In genomic region chr5:180824630-180825476, GRCh38 we compare ENCODE assay signal across 14 cellular contexts. TPM values are rescaled to one million over a fixed set of nuclear protein-coding genes. Genes with fewer than 3 reads are reported as not detected.
DNase-seq lines count a peak whose midpoint lies in the region; ATAC-seq, FAIRE-seq and TF ChIP-seq lines count a peak whose summit lies in the region.
"Had no signal": no experiment of that assay in that cellular context is flagged by ENCODE, and none has a peak within 500 bp of the region (broad histone marks: within the 10 kb centered on the region; RNA-seq: fewer than 3 reads in every experiment).

No MANE protein-coding gene starts in this region.

- TF ChIP-seq EP300 in esophagus muscularis mucosa (IDR thresholded peaks at IDR 0.05), result no peak

- H3K4me3 ChIP-seq in left ventricle myocardium inferior (no peak overlapping the region), esophagus muscularis mucosa (no peak overlapping the region), gastrocnemius medialis (no peak overlapping the region), uterus (no peak overlapping the region)
- H3K4me3 ChIP-seq: SJSA1 had no signal

- WGBS in esophagus muscularis mucosa, result 36% methylated on average over 10 of the region's 10 CpGs

- TF ChIP-seq CTCF in left ventricle myocardium inferior (IDR thresholded peaks at IDR 0.05; ENCODE audit: borderline replicate concordance) (no peak), esophagus muscularis mucosa (IDR thresholded peaks at IDR 0.05) (no peak), gastrocnemius medialis (IDR thresholded peaks at IDR 0.05 in 4 of 5, conservative IDR thresholded peaks at IDR 0.05 in 1 of 5) (no peak), uterus (IDR thresholded peaks at IDR 0.05) (no peak)

- H3K9me3 ChIP-seq in left ventricle myocardium inferior (replicated peaks) (peaks cover 18% of the 10 kb centered on the region), esophagus muscularis mucosa (no peaks in the 10 kb centered on the region), gastrocnemius medialis (no peaks in the 10 kb centered on the region), uterus (no peaks in the 10 kb centered on the region)

- no peak for TF ChIP-seq POLR2A in esophagus muscularis mucosa (IDR thresholded peaks at IDR 0.05; ENCODE audit: low read depth)
- TF ChIP-seq POLR2A in gastrocnemius medialis (IDR thresholded peaks at IDR 0.05), result no peak
- no peak for TF ChIP-seq POLR2A in uterus (IDR thresholded peaks at IDR 0.05)
- TF ChIP-seq POLR2A in GM12891 (IDR thresholded peaks at IDR 0.05; ENCODE audit: low read depth, low read length), result no peak

- ATAC-seq in left cardiac atrium, result no peak
- ATAC-seq in gastrocnemius medialis, result no peak
- ATAC-seq in GM19467 (IDR thresholded peaks at IDR 0.05; ENCODE audit: unreplicated experiment), result no peak
- ATAC-seq: activated CD8-positive, alpha-beta T cell treated with anti-CD3 and anti-CD28 coated beads for 36 hours had no signal

- intact Hi-C loops in left ventricle myocardium inferior (cut with micrococcal nuclease), result no loop called here
- intact Hi-C loops in left cardiac atrium (cut with DNase I), result no loop called here
- intact Hi-C loops in esophagus muscularis mucosa (cut with DNase I), result no loop called here
- intact Hi-C loops in gastrocnemius medialis (cut with DNase I; ENCODE audit: low total_unique reads), result no loop called here
- intact Hi-C loops in uterus (cut with DNase I; ENCODE audit: low total_unique reads), result no loop called here

- H3K27ac ChIP-seq in left ventricle myocardium inferior (replicated peaks) (peak overlapping the region; percentile 53), esophagus muscularis mucosa (replicated peaks in 1 of 4) (peak overlapping the region; percentile 10 to 60 (median 42)), gastrocnemius medialis (peak overlapping the region; percentile 28 to 56 (median 47)), uterus (peak overlapping the region; percentile 72 to 86)
- H3K27ac ChIP-seq: SJSA1 had no signal

- peaks cover 58% of the 10 kb centered on the region for H3K4me1 ChIP-seq in left ventricle myocardium inferior
- H3K4me1 ChIP-seq in esophagus muscularis mucosa, result peaks cover 32 to 49% (median 42%) of the 10 kb centered on the region in 4 donors
- peaks cover 28% of the 10 kb centered on the region in 2 donors for H3K4me1 ChIP-seq in gastrocnemius medialis
- H3K4me1 ChIP-seq in uterus, result peaks cover 0 to 10% of the 10 kb centered on the region in 2 donors

- no peak for DNase-seq in left ventricle myocardium inferior
- DNase-seq in left cardiac atrium, result no peak
- peak; percentile 53 for DNase-seq in esophagus muscularis mucosa (ENCODE audit: extremely low spot score)
- no peak for DNase-seq in gastrocnemius medialis
- peak; percentile 59 to 71 for DNase-seq in uterus
- no peak for DNase-seq in activated CD8-positive, alpha-beta memory T cell treated with anti-CD3 and anti-CD28 coated beads, Interleukin-2, amount 50 U/mL, for 4 hours
- DNase-seq in GM12891 (ENCODE audit: insufficient read length, low spot score), result no peak
- DNase-seq: activated CD8-positive, alpha-beta T cell treated with anti-CD3 and anti-CD28 coated beads for 36 hours; activated gamma-delta T cell; effector memory CD4-positive, alpha-beta T cell; islet precursor cell; stimulated activated CD4-positive, alpha-beta T cell treated with anti-CD3 and anti-CD28 coated beads, Interleukin-2, amount 100 ng/mL, for 24 hours had no signal

- H3K27me3 ChIP-seq in left ventricle myocardium inferior (ENCODE audit: low read depth) (no peaks in the 10 kb centered on the region), esophagus muscularis mucosa (no peaks in the 10 kb centered on the region), gastrocnemius medialis (no peaks in the 10 kb centered on the region), uterus (no peaks in the 10 kb centered on the region)
- H3K27me3 ChIP-seq: SJSA1 had no signal

- in situ Hi-C loops in gastrocnemius medialis (cut with MboI; ENCODE audit: low sequenced_read_pairs in 4 of 4), result no loop called here

- H3K36me3 ChIP-seq in left ventricle myocardium inferior, result peaks cover 8% of the 10 kb centered on the region
- peaks cover 0 to 4% (median 2%) of the 10 kb centered on the region in 4 donors for H3K36me3 ChIP-seq in esophagus muscularis mucosa
- H3K36me3 ChIP-seq in gastrocnemius medialis, result no peaks in the 10 kb centered on the region
- H3K36me3 ChIP-seq in uterus, result no peaks in the 10 kb centered on the region

- FAIRE-seq in GM12891 (lab: Jason Lieb, UNC), result no peak

TF ChIP-seq in GM12891, 5 proteins besides CTCF, POLR2A, EP300 and RAD21:
- TF ChIP-seq SPI1 (IDR thresholded peaks at IDR 0.05; ENCODE audit: low read depth, low read length) (no peak), PAX5 (IDR thresholded peaks at IDR 0.05; ENCODE audit: insufficient read depth, low read length, severe bottlenecking) (no peak), POU2F2 (IDR thresholded peaks at IDR 0.05; ENCODE audit: low read depth, low read length) (no peak), POLR2AphosphoS5 (IDR thresholded peaks at IDR 0.05; ENCODE audit: low read depth, low read length) (no peak), TAF1 (IDR thresholded peaks at IDR 0.05; ENCODE audit: low read depth, low read length) (no peak)
TF ChIP-seq in GM12891: peak in this region for 0.

RNA-seq across cellular contexts. Expression of gene MGAT1, which starts 22.2 kb away (rescaled TPM):
- total RNA-seq in left ventricle myocardium inferior, result 60.4 TPM
- total RNA-seq in left cardiac atrium, result 100 to 1,000 TPM in 1 of 2 donors, 10 to 100 TPM in 1; 95.8 to 133 TPM
- total RNA-seq in esophagus muscularis mucosa, result 100 to 1,000 TPM; 132 to 205 (median 190) TPM
- total RNA-seq in gastrocnemius medialis, result 100 to 1,000 TPM; 100 to 138 (median 115) TPM
- total RNA-seq in uterus, result 100 to 1,000 TPM in 2 of 4 donors, 10 to 100 TPM in 2; 67.6 to 136 (median 99.5) TPM
- polyA plus RNA-seq in GM12891 (2012; ENCODE audit: low read depth, missing spikeins), result 67.1 TPM

RNA-seq across cellular contexts. Expression of gene ZFP62, which starts 36.2 kb away (rescaled TPM):
- total RNA-seq in left ventricle myocardium inferior (15.9 TPM), left cardiac atrium (10 to 100 TPM; 14.4 to 16.8 TPM), esophagus muscularis mucosa (10 to 100 TPM; 17.7 to 22.8 (median 20.5) TPM), gastrocnemius medialis (10 to 100 TPM in 2 of 4 donors, 1 to 10 TPM in 2; 8.9 to 14.7 (median 10.2) TPM), uterus (10 to 100 TPM in 3 of 4 donors, 1 to 10 TPM in 1; 8.5 to 43.6 (median 34.6) TPM)
- 14.6 TPM for polyA plus RNA-seq in GM12891 (2012; ENCODE audit: low read depth, missing spikeins)

Comparison
In these comparisons a context has a peak if more than half of its experiments do, and no peak if none do; other contexts are left out.
1. DNase-seq: peak in esophagus muscularis mucosa (single experiment) and uterus (2 of 2); none in left ventricle myocardium inferior (single experiment), left cardiac atrium (single experiment), gastrocnemius medialis (0 of 2), activated CD8-positive, alpha-beta memory T cell treated with anti-CD3 and anti-CD28 coated beads, Interleukin-2, amount 50 U/mL, for 4 hours (single experiment) and GM12891 (single experiment).
2. Peak in every context shown above with its lines, with median percentiles within 50 percentile points of each other: H3K27ac ChIP-seq.